In the genomic region with DNA sequence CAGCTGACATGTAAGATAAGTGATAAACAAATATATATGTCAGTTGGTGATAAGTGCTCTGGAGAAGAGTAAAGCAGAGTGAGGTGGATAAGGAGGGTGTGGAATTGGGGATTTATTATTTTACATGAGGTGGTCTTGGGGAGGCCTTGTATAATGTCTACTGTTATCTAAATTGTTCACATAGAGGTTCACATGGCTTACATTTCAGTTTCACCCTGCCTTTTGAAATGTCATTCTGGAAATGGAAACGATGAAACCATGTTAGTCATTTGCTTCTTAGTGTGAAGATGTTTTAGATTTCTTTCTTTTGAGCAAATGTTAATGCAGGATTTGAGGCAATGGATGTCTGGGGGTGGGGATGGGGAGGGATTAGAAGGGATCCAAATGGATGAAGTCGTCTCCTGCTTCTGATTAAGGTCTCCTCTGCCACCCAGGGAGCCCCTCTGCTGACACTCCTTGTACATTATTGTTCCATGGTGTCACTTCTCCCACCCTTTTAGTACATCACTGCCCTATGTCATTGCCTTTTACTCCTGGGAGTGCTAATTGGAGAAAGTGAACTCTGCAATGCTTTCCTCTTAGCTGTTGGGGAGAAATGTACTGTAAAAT, we compare ENCODE assay signal across 20 cellular contexts. TPM values are rescaled to one million over a fixed set of nuclear protein-coding genes. Genes with fewer than 3 reads are reported as not detected.
DNase-seq lines count a peak whose midpoint lies in the region; ATAC-seq, FAIRE-seq and TF ChIP-seq lines count a peak whose summit lies in the region.
"Had no signal": no experiment of that assay in that cellular context is flagged by ENCODE, and none has a peak within 500 bp of the region (broad histone marks: within the 10 kb centered on the region; RNA-seq: fewer than 3 reads in every experiment).

No MANE protein-coding gene starts in this region.

- H3K23me2 ChIP-seq in H9 (ENCODE audit: insufficient read length, low read depth, low read length, poor library complexity, severe bottlenecking) = no peaks in the 10 kb centered on the region

- H4K20me1 ChIP-seq in H9 (ENCODE audit: control insufficient read depth, insufficient read depth, insufficient read length) (no peaks in the 10 kb centered on the region), astrocyte (ENCODE audit: insufficient read depth, low read length) (peaks cover 4% of the 10 kb centered on the region), neural progenitor cell (ENCODE audit: low read depth) (no peaks in the 10 kb centered on the region)

- H3K4me2 ChIP-seq in H9 (ENCODE audit: insufficient read depth, insufficient read length, low read length) (no peak overlapping the region), astrocyte (ENCODE audit: low read length) (no peak overlapping the region), neural progenitor cell (no peak overlapping the region)

- no peak overlapping the region for H3K27ac ChIP-seq in CD4-positive, CD25-positive, alpha-beta regulatory T cell (ENCODE audit: insufficient read depth, low read length, poor library complexity, severe bottlenecking)
- H3K27ac ChIP-seq in H9 (ENCODE audit: insufficient read length, low read depth, low read length) = no peak overlapping the region
- no peak overlapping the region for H3K27ac ChIP-seq in astrocyte (ENCODE audit: low read depth, low read length)
- no peak overlapping the region for H3K27ac ChIP-seq in neural progenitor cell
- H3K27ac ChIP-seq in aorta (ENCODE audit: low read depth in 1 of 2, low read length in 2 of 2) = no peak overlapping the region
- H3K27ac ChIP-seq: body of pancreas, pancreas, SJSA1, vagina had no signal

- H3K18ac ChIP-seq in H9 (ENCODE audit: insufficient read length, low read depth, low read length) = no peak overlapping the region

- no peak overlapping the region for H4K91ac ChIP-seq in H9 (ENCODE audit: insufficient read length, low read depth, low read length)

- H3K9me3 Mint-ChIP-seq in CD4-positive, CD25-positive, alpha-beta regulatory T cell = peaks cover 0 to 2% (median 0%) of the 10 kb centered on the region in 7 donors
- no peaks in the 10 kb centered on the region; a peak in 2 of 5 replicates for H3K9me3 Mint-ChIP-seq in H9
- peaks cover 2% of the 10 kb centered on the region for H3K9me3 Mint-ChIP-seq in astrocyte (ENCODE audit: unreplicated experiment)
- peaks cover 10% of the 10 kb centered on the region for H3K9me3 Mint-ChIP-seq in nephron
- peaks cover 7% of the 10 kb centered on the region for H3K9me3 Mint-ChIP-seq in neural progenitor cell
- H3K9me3 Mint-ChIP-seq: T-helper 2 cell treated with Interferon-gamma antibody and Interleukin-4, amounts not matched to agents 5 μg/mL and 100 μg/mL, for 36 hours had no signal

- no peak for DNase-seq in CD4-positive, CD25-positive, alpha-beta regulatory T cell
- DNase-seq in H9 (no peak), astrocyte (ENCODE audit: low read depth) (peak; percentile 7), NCI-H146 (lab: John Stamatoyannopoulos, UW) (no peak), neural progenitor cell (ENCODE audit: low spot score) (no peak), aorta (no peak)
- DNase-seq: body of pancreas; GF-D8; NCI-H1105; NCI-H526 treated with DMSO at 0.1 percent for 48 hours; pancreas; PC-3; stimulated activated CD4-positive, alpha-beta T cell treated with anti-CD3 and anti-CD28 coated beads, Interleukin-2, amount 100 ng/mL, for 24 hours; substantia nigra had no signal

- H3F3A ChIP-seq in neural progenitor cell (ENCODE audit: low read depth) = peaks cover 18% of the 10 kb centered on the region

- H2AK5ac ChIP-seq in H9 (ENCODE audit: insufficient read length, low read length) = no peak overlapping the region

- TF ChIP-seq CTCF in H9 (conservative IDR thresholded peaks at IDR 0.05) = no peak
- TF ChIP-seq CTCF in astrocyte (IDR thresholded peaks at IDR 0.05; ENCODE audit: insufficient read depth, low read depth, low read length) = no peak
- TF ChIP-seq CTCF in nephron (IDR thresholded peaks at IDR 0.05; ENCODE audit: unreplicated experiment in 3 of 3) = no peak
- TF ChIP-seq CTCF in neural progenitor cell (IDR thresholded peaks at IDR 0.05) = no peak

- H3K36me3 Mint-ChIP-seq in CD4-positive, CD25-positive, alpha-beta regulatory T cell = peaks cover 8% of the 10 kb centered on the region
- H3K36me3 Mint-ChIP-seq in H9 (ENCODE audit: insufficient read depth in 1 of 3, low read depth in 3 of 3) (peaks cover 0 to 6% (median 2%) of the 10 kb centered on the region in 3 experiments; a peak in 4 of 7 replicates), astrocyte (ENCODE audit: low read depth, unreplicated experiment) (no peaks in the 10 kb centered on the region), nephron (ENCODE audit: low read depth) (peaks cover 31% of the 10 kb centered on the region), neural progenitor cell (peaks cover 10% of the 10 kb centered on the region)

- no peak overlapping the region for H3K14ac ChIP-seq in H9 (ENCODE audit: insufficient read depth, low read length)

- no peak overlapping the region for H4K8ac ChIP-seq in H9 (replicated peaks; ENCODE audit: insufficient read length, low read depth, low read length)

- no peak for ATAC-seq in CD4-positive, CD25-positive, alpha-beta regulatory T cell (ENCODE audit: low read depth in 2 of 2)
- ATAC-seq in aorta (ENCODE audit: low FRiP score) = no peak
- ATAC-seq: body of pancreas, pancreas, PC-3 had no signal

- intact Hi-C loops in aorta (cut with DNase I) = no loop called here

- no peak overlapping the region for H2BK15ac ChIP-seq in H9 (ENCODE audit: low read depth, low read length)

- no peaks in the 10 kb centered on the region for H3K79me1 ChIP-seq in H9 (ENCODE audit: insufficient read depth, low read depth, low read length, poor library complexity, severe bottlenecking)

- peaks cover 0 to 15% (median 8%) of the 10 kb centered on the region in 4 donors for H3K4me1 Mint-ChIP-seq in CD4-positive, CD25-positive, alpha-beta regulatory T cell
- peaks cover 32 to 34% of the 10 kb centered on the region in 2 experiments for H3K4me1 Mint-ChIP-seq in H9
- peaks cover 38% of the 10 kb centered on the region for H3K4me1 Mint-ChIP-seq in astrocyte (ENCODE audit: low read depth, unreplicated experiment)
- peaks cover 37% of the 10 kb centered on the region for H3K4me1 Mint-ChIP-seq in nephron
- H3K4me1 Mint-ChIP-seq in neural progenitor cell = peaks cover 33% of the 10 kb centered on the region
- H3K4me1 Mint-ChIP-seq: B cell had no signal

- no peak overlapping the region for H2BK5ac ChIP-seq in H9 (ENCODE audit: insufficient read length, low read length)

- no peak overlapping the region for H3K23ac ChIP-seq in H9 (ENCODE audit: insufficient read length, low read depth, low read length)

- no peak overlapping the region for H3K4me3 ChIP-seq in CD4-positive, CD25-positive, alpha-beta regulatory T cell (ENCODE audit: low read depth, low read length)
- H3K4me3 ChIP-seq in astrocyte (ENCODE audit: insufficient read depth, low read depth, low read length) (no peak overlapping the region), neural progenitor cell (no peak overlapping the region), aorta (ENCODE audit: low read length in 2 of 2) (no peak overlapping the region)
- H3K4me3 ChIP-seq: body of pancreas, pancreas, SJSA1, vagina had no signal

- H4K5ac ChIP-seq in H9 (ENCODE audit: insufficient read length, low read depth, low read length) = no peak overlapping the region

- no peak overlapping the region for H3K4ac ChIP-seq in H9 (ENCODE audit: low read depth, low read length)

- no peak overlapping the region for H3K56ac ChIP-seq in H9 (ENCODE audit: insufficient read length, low read depth, low read length)

- H3K9me3 ChIP-seq in CD4-positive, CD25-positive, alpha-beta regulatory T cell (ENCODE audit: control insufficient read depth in 2 of 2, low read length in 2 of 2) = no peaks in the 10 kb centered on the region
- H3K9me3 ChIP-seq in H9 (ENCODE audit: control insufficient read depth, low read depth, low read length) (no peaks in the 10 kb centered on the region), astrocyte (ENCODE audit: insufficient read depth, low read depth, low read length) (no peaks in the 10 kb centered on the region), neural progenitor cell (ENCODE audit: low read depth) (no peaks in the 10 kb centered on the region), aorta (ENCODE audit: control insufficient read depth, low read length) (no peaks in the 10 kb centered on the region)
- H3K9me3 ChIP-seq: body of pancreas, pancreas, SJSA1, vagina had no signal

- H3K4me1 ChIP-seq in CD4-positive, CD25-positive, alpha-beta regulatory T cell (ENCODE audit: control insufficient read depth, insufficient read depth, low read length, poor library complexity, severe bottlenecking) = no peaks in the 10 kb centered on the region
- no peaks in the 10 kb centered on the region for H3K4me1 ChIP-seq in H9 (ENCODE audit: insufficient read depth, low read length)
- H3K4me1 ChIP-seq in astrocyte (ENCODE audit: insufficient read depth, low read length) = peaks cover 12% of the 10 kb centered on the region
- peaks cover 30% of the 10 kb centered on the region for H3K4me1 ChIP-seq in neural progenitor cell
- H3K4me1 ChIP-seq in aorta (ENCODE audit: control insufficient read depth in 1 of 2, insufficient read depth in 2 of 2, low read length in 2 of 2) = no peaks in the 10 kb centered on the region
- H3K4me1 ChIP-seq: SJSA1 had no signal

- no peak overlapping the region for H2BK120ac ChIP-seq in H9 (ENCODE audit: low read depth, low read length, poor library complexity, severe bottlenecking)

- no peak overlapping the region for H3T11ph ChIP-seq in H9 (ENCODE audit: low read length)

- no peak overlapping the region for H2BK20ac ChIP-seq in H9 (ENCODE audit: low read depth, low read length, poor library complexity, severe bottlenecking)

- FAIRE-seq in astrocyte (lab: Jason Lieb, UNC) = peak; percentile 56
- FAIRE-seq: GM12892, pancreas had no signal

- H3K27ac Mint-ChIP-seq in CD4-positive, CD25-positive, alpha-beta regulatory T cell = peak overlapping the region in 2 of 3 donors; percentile 67 to 95
- H3K27ac Mint-ChIP-seq in H9 (peak overlapping the region in 2 of 3 experiments; percentile 8 to 65; a peak in 2 of 7 replicates), astrocyte (ENCODE audit: unreplicated experiment) (peak overlapping the region; percentile 42), nephron (peak overlapping the region; percentile 24 to 63 (median 39)), neural progenitor cell (no peak overlapping the region)
- H3K27ac Mint-ChIP-seq: B cell; T-helper 2 cell treated with Interferon-gamma antibody and Interleukin-4, amounts not matched to agents 5 μg/mL and 100 μg/mL, for 36 hours had no signal

- no peak overlapping the region for H2BK12ac ChIP-seq in H9 (ENCODE audit: insufficient read length, low read depth, low read length)

- H3K27me3 ChIP-seq in CD4-positive, CD25-positive, alpha-beta regulatory T cell (ENCODE audit: control insufficient read depth, insufficient read depth, low read length) = no peaks in the 10 kb centered on the region
- H3K27me3 ChIP-seq in H9 (ENCODE audit: insufficient read depth, low read length) = no peaks in the 10 kb centered on the region
- no peaks in the 10 kb centered on the region for H3K27me3 ChIP-seq in astrocyte (ENCODE audit: insufficient read depth, low read length)
- no peaks in the 10 kb centered on the region for H3K27me3 ChIP-seq in neural progenitor cell
- H3K27me3 ChIP-seq in aorta (ENCODE audit: control insufficient read depth in 1 of 2, insufficient read depth in 2 of 2, low read length in 1 of 2) = no peaks in the 10 kb centered on the region
- H3K27me3 ChIP-seq: body of pancreas, pancreas, SJSA1, vagina had no signal

- H3K36me3 ChIP-seq in CD4-positive, CD25-positive, alpha-beta regulatory T cell (ENCODE audit: control insufficient read depth, insufficient read depth, low read length) = no peaks in the 10 kb centered on the region
- H3K36me3 ChIP-seq in astrocyte (ENCODE audit: insufficient read depth, low read length) (no peaks in the 10 kb centered on the region), neural progenitor cell (no peaks in the 10 kb centered on the region), aorta (ENCODE audit: control insufficient read depth in 1 of 2, insufficient read depth in 2 of 2, low read length in 1 of 2) (no peaks in the 10 kb centered on the region)
- H3K36me3 ChIP-seq: pancreas, SJSA1, vagina had no signal

- H3K27me3 Mint-ChIP-seq in CD4-positive, CD25-positive, alpha-beta regulatory T cell = no peaks in the 10 kb centered on the region
- no peaks in the 10 kb centered on the region for H3K27me3 Mint-ChIP-seq in H9 (ENCODE audit: low read depth)
- no peaks in the 10 kb centered on the region for H3K27me3 Mint-ChIP-seq in astrocyte (ENCODE audit: low read depth, unreplicated experiment)
- H3K27me3 Mint-ChIP-seq in nephron (ENCODE audit: low read depth) = no peaks in the 10 kb centered on the region
- no peaks in the 10 kb centered on the region for H3K27me3 Mint-ChIP-seq in neural progenitor cell (ENCODE audit: insufficient read depth, low read depth)
- H3K27me3 Mint-ChIP-seq: B cell had no signal

- H3K4me3 Mint-ChIP-seq in CD4-positive, CD25-positive, alpha-beta regulatory T cell = no peak overlapping the region
- H3K4me3 Mint-ChIP-seq in H9 (no peak overlapping the region), astrocyte (ENCODE audit: unreplicated experiment) (no peak overlapping the region), nephron (no peak overlapping the region), neural progenitor cell (no peak overlapping the region)
- H3K4me3 Mint-ChIP-seq: B cell; T-helper 2 cell treated with Interferon-gamma antibody and Interleukin-4, amounts not matched to agents 5 μg/mL and 100 μg/mL, for 36 hours had no signal

- H3K9ac ChIP-seq in H9 (ENCODE audit: extremely low read depth, insufficient read length, low read length) = no peak overlapping the region
- no peak overlapping the region for H3K9ac ChIP-seq in astrocyte (ENCODE audit: low read length)
- no peak overlapping the region for H3K9ac ChIP-seq in neural progenitor cell

- whole genome bisulfite sequencing in H9 (ENCODE audit: extremely low coverage, insufficient read length, low lambda C conversion rate) = no CpG with 5 or more reads among the region's 2 CpGs
- 71 to 76% methylated on average over 2 of the region's 2 CpGs for WGBS in aorta, 2 donors

- H2AFZ ChIP-seq in H9 (ENCODE audit: low read length) (no peak overlapping the region), astrocyte (ENCODE audit: low read depth, low read length) (no peak overlapping the region), neural progenitor cell (replicated peaks) (no peak overlapping the region)

- H3K79me2 ChIP-seq in H9 (ENCODE audit: insufficient read depth, low read length) (no peaks in the 10 kb centered on the region), astrocyte (ENCODE audit: insufficient read depth, low read length) (no peaks in the 10 kb centered on the region), neural progenitor cell (ENCODE audit: low read depth) (no peaks in the 10 kb centered on the region)

RNA-seq across cellular contexts. Expression of gene B3GLCT, which starts 14.0 kb away (rescaled TPM):
- 3.4 TPM for total RNA-seq in CD4-positive, CD25-positive, alpha-beta regulatory T cell
- 1 to 10 TPM; 3.4 to 5.6 (median 3.5) TPM for polyA plus RNA-seq in CD4-positive, CD25-positive, alpha-beta regulatory T cell
- total RNA-seq in H9 (2021) (5.4 and 5.8 TPM in 2 replicates), astrocyte (11.2 TPM in 2 replicates), neural progenitor cell (ENCODE audit: low replicate concordance) (11.0 and 16.9 TPM in 2 replicates), aorta (1 to 10 TPM; 7.8 to 8.3 TPM)
- 1 to 10 TPM in 1 of 2 donors, under 1 TPM in 1; 0.88 to 2.1 TPM for polyA plus RNA-seq in aorta

RNA-seq across cellular contexts. Expression of gene HSPH1, which starts 52.1 kb away (rescaled TPM):
- 155 TPM for total RNA-seq in CD4-positive, CD25-positive, alpha-beta regulatory T cell
- 10 to 100 TPM; 29.0 to 44.2 (median 32.8) TPM for polyA plus RNA-seq in CD4-positive, CD25-positive, alpha-beta regulatory T cell
- total RNA-seq in H9 (2021) (141 and 145 TPM in 2 replicates), astrocyte (138 and 145 TPM in 2 replicates), neural progenitor cell (ENCODE audit: low replicate concordance) (61.7 and 94.9 TPM in 2 replicates), aorta (10 to 100 TPM; 50.6 to 81.1 TPM)
- 10 to 100 TPM; 20.6 to 30.1 TPM for polyA plus RNA-seq in aorta
